In the genomic region with DNA sequence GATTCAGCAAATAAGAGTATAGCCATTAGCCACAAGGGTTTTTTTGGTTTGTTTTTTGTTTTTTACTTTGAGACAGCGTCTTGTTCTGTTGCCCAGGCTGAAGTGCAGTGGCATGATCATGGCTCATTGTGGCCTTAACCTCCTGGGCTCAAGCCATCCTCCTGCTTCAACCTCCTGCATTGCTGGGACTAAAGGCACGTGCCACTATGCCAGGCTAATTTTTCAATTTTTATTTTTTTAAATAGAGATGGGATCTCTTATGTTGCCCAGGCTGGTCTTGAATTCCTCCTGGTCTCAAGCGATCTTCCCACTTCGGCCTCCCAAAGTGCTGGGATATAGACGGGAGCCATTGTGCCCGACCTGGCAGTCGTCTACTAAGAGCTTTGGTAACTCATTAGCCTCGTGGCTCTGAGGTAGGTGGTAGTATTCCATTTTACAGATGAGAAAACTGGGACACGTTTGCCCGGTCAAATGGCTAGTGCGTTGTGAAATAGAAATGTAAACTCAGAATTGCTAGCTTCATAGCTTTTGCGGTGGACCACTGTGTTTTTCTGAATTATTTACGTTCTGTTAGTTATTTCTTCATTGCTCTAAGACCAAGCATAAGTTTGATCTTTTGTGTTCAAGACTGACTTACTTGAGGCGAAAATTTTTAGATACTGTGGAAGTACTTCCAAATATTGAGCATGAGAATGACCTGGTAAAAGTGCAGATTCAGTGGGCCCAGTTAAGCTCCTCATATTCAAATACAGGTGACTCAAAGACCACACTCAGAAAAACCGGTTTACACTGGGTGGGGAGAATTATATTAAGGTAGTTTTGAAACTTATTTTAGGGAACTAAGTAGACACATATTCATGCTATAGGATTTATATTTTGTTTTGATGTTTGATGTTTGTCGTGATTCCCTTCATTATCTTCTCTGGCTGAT, we compare ENCODE assay signal across 9 cellular contexts. TPM values are rescaled to one million over a fixed set of nuclear protein-coding genes. Genes with fewer than 3 reads are reported as not detected.
A peak's percentile ranks its signal among the peaks of the same experiment; 100 is the strongest.
DNase-seq lines count a peak whose midpoint lies in the region; ATAC-seq, FAIRE-seq and TF ChIP-seq lines count a peak whose summit lies in the region.
"Had no signal": no experiment of that assay in that cellular context is flagged by ENCODE, and none has a peak within 500 bp of the region (broad histone marks: within the 10 kb centered on the region; RNA-seq: fewer than 3 reads in every experiment).

No MANE protein-coding gene starts in this region.

- H2AFZ ChIP-seq in DND-41 (ENCODE audit: low read depth, low read length) = no peak overlapping the region
- no peak overlapping the region for H2AFZ ChIP-seq in OCI-LY1 (ENCODE audit: low read length)
- no peak overlapping the region for H2AFZ ChIP-seq in endothelial cell of umbilical vein (ENCODE audit: low read depth, low read length)
- no peak overlapping the region for H2AFZ ChIP-seq in osteoblast (ENCODE audit: low read length)

- H3K27ac ChIP-seq in DND-41 (ENCODE audit: low read length) = peak overlapping the region; percentile 80
- peak overlapping the region; percentile 87 for H3K27ac ChIP-seq in OCI-LY1 (ENCODE audit: low read depth, low read length, poor library complexity, severe bottlenecking)
- H3K27ac ChIP-seq in endothelial cell of umbilical vein (ENCODE audit: insufficient read depth, low read depth, low read length) = no peak overlapping the region
- peak overlapping the region; percentile 74 for H3K27ac ChIP-seq in osteoblast (ENCODE audit: low read depth, low read length)

- no peaks in the 10 kb centered on the region for H3F3A ChIP-seq in OCI-LY1 (ENCODE audit: insufficient read depth, low read length)

- H3K9me3 ChIP-seq in DND-41 (ENCODE audit: insufficient read depth, low read length, severe bottlenecking) = no peaks in the 10 kb centered on the region
- H3K9me3 ChIP-seq in OCI-LY1 (ENCODE audit: low read length) = no peaks in the 10 kb centered on the region
- no peaks in the 10 kb centered on the region for H3K9me3 ChIP-seq in endothelial cell of umbilical vein (replicated peaks; ENCODE audit: control insufficient read depth, insufficient read depth, low read length)
- H3K9me3 ChIP-seq in osteoblast (ENCODE audit: low read depth, low read length) = no peaks in the 10 kb centered on the region

- FAIRE-seq in endothelial cell of umbilical vein (lab: Jason Lieb, UNC) = peak; percentile 64

- BruUV-seq in endothelial cell of umbilical vein (replicated peaks; lab: Mats Ljungman, UMichigan) = no TSS peak

- H3K4me1 ChIP-seq in DND-41 (ENCODE audit: insufficient read depth, low read length) (peaks cover 60% of the 10 kb centered on the region), OCI-LY1 (ENCODE audit: insufficient read depth, low read length, severe bottlenecking) (peaks cover 63% of the 10 kb centered on the region), endothelial cell of umbilical vein (ENCODE audit: control insufficient read depth, extremely low read depth, insufficient read depth, low read length) (peaks cover 51% of the 10 kb centered on the region), osteoblast (ENCODE audit: insufficient read depth, low read length) (peaks cover 53% of the 10 kb centered on the region)

- H3K9me2 ChIP-seq in OCI-LY1 (ENCODE audit: low read depth, low read length) = no peaks in the 10 kb centered on the region

- dilution Hi-C loops in endothelial cell of umbilical vein (cut with MboI; ENCODE audit: extremely low pct_ligation_motif_present, low sequenced_read_pairs) = no loop called here

- H3K9ac ChIP-seq in DND-41 (ENCODE audit: low read depth, low read length) (peak overlapping the region; percentile 87), OCI-LY1 (ENCODE audit: low read length) (peak overlapping the region; percentile 100), endothelial cell of umbilical vein (replicated peaks; ENCODE audit: extremely low read depth, insufficient read depth, low read length) (peak overlapping the region; percentile 98)

- H3K79me2 ChIP-seq in DND-41 (ENCODE audit: insufficient read depth, low read length) (peaks cover 93% of the 10 kb centered on the region), OCI-LY1 (ENCODE audit: insufficient read depth, low read length) (peaks cover 78% of the 10 kb centered on the region), endothelial cell of umbilical vein (ENCODE audit: control insufficient read depth, insufficient read depth, low read length) (peaks cover 80% of the 10 kb centered on the region), osteoblast (ENCODE audit: insufficient read depth, low read length) (peaks cover 87% of the 10 kb centered on the region)

- intact Hi-C loops in endothelial cell of umbilical vein (cut with micrococcal nuclease) = loop anchor here (1.0 to 2.0 kb wide), 2 partner anchors 40 to 124 kb away; partner anchors contain the start of gene RNF24

- TF ChIP-seq POLR2A in endothelial cell of umbilical vein (IDR thresholded peaks at IDR 0.05; ENCODE audit: low read depth, low read length) = no peak

- TF ChIP-seq CTCF in DND-41 (IDR thresholded peaks at IDR 0.05; ENCODE audit: borderline replicate concordance, extremely low read depth, low read length, poor library complexity, severe bottlenecking) (no peak), OCI-LY1 (IDR thresholded peaks at IDR 0.05; ENCODE audit: low read length) (no peak), endothelial cell of umbilical vein (IDR thresholded peaks at IDR 0.05; ENCODE audit: extremely low read depth in 1 of 2, insufficient read depth in 1 of 2, low read depth in 1 of 2, low read length in 2 of 2) (no peak), osteoblast (IDR thresholded peaks at IDR 0.05; ENCODE audit: extremely low read depth, low read depth, low read length) (no peak)

- peaks cover 64% of the 10 kb centered on the region for H4K20me1 ChIP-seq in DND-41 (ENCODE audit: insufficient read depth, low read length)
- H4K20me1 ChIP-seq in OCI-LY1 (ENCODE audit: insufficient read depth, low read length) = no peaks in the 10 kb centered on the region
- H4K20me1 ChIP-seq in endothelial cell of umbilical vein (replicated peaks; ENCODE audit: control insufficient read depth, extremely low read depth, insufficient read depth, low read length) = peaks cover 24% of the 10 kb centered on the region
- peaks cover 59% of the 10 kb centered on the region for H4K20me1 ChIP-seq in osteoblast (ENCODE audit: insufficient read depth, low read length)

- H3K27me3 ChIP-seq in DND-41 (ENCODE audit: insufficient read depth, low read length, poor library complexity) (no peaks in the 10 kb centered on the region), OCI-LY1 (ENCODE audit: insufficient read depth, low read length) (no peaks in the 10 kb centered on the region), endothelial cell of umbilical vein (ENCODE audit: control insufficient read depth in 2 of 2, insufficient read depth in 2 of 2, low read length in 2 of 2) (no peaks in the 10 kb centered on the region), osteoblast (ENCODE audit: insufficient read depth, low read length) (no peaks in the 10 kb centered on the region)

- POLR2A ChIA-PET in endothelial cell of umbilical vein (lab: Charles Lee) = no interaction called here

- H3K4me3 ChIP-seq in DND-41 (ENCODE audit: low read depth in 1 of 2, low read length in 2 of 2) (peak overlapping the region; percentile 83 to 92; a peak in 3 of 4 replicates), OCI-LY1 (ENCODE audit: low read depth, low read length, poor library complexity, severe bottlenecking) (peak overlapping the region; percentile 99), endothelial cell of umbilical vein (replicated peaks in 1 of 3; ENCODE audit: insufficient read depth in 1 of 3, low read depth in 1 of 3, low read length in 3 of 3) (peak overlapping the region; percentile 87 to 100 (median 99)), osteoblast (ENCODE audit: insufficient read depth, low read length) (peak overlapping the region; percentile 80)

- ATAC-seq in DND-41 (ENCODE audit: insufficient read depth, low read depth) = no peak

- no peaks in the 10 kb centered on the region for H3K9me1 ChIP-seq in endothelial cell of umbilical vein (replicated peaks; ENCODE audit: control insufficient read depth, extremely low read depth, insufficient read depth, low read length)

- H3K36me3 ChIP-seq in DND-41 (ENCODE audit: insufficient read depth, low read length) (peaks cover 53% of the 10 kb centered on the region), OCI-LY1 (ENCODE audit: insufficient read depth, low read length) (peaks cover 64% of the 10 kb centered on the region), endothelial cell of umbilical vein (ENCODE audit: control insufficient read depth in 2 of 2, extremely low read depth in 1 of 2, insufficient read depth in 2 of 2, low read length in 2 of 2) (peaks cover 0 to 2% of the 10 kb centered on the region in 2 experiments), osteoblast (ENCODE audit: insufficient read depth, low read length) (peaks cover 7% of the 10 kb centered on the region)

- DNase-seq in DND-41 (no peak), endothelial cell of umbilical vein (ENCODE audit: low read depth, low spot score) (no peak), osteoblast (ENCODE audit: insufficient read length, low spot score, missing footprints) (peak; percentile 8), NCI-H187 treated with DMSO at 0.1 percent for 48 hours (lab: John Stamatoyannopoulos, UW) (no peak), DMS53 treated with DMSO at 0.1 percent for 48 hours (lab: John Stamatoyannopoulos, UW; ENCODE audit: unreplicated experiment) (no peak)
- no peak for DNase-seq in activated CD4-positive, CD25-positive, alpha-beta regulatory T cell treated with anti-CD3 and anti-CD28 coated beads, Interleukin-2, amount 50 U/mL, for 72 hours
- DNase-seq in activated CD4-positive, CD25-positive, alpha-beta regulatory T cell (lab: John Stamatoyannopoulos, UW) = no peak
- DNase-seq: activated CD4-positive, alpha-beta T cell treated with anti-CD3 and anti-CD28 coated beads for 4 hours had no signal

- CTCF ChIA-PET in endothelial cell of umbilical vein (lab: Charles Lee) = interaction anchor here (1.0 to 2.5 kb wide), 6 partner anchors 16 to 194 kb away, joined by 3 to 20 read pairs (median 4); no protein-coding TSS in a partner anchor

- H3K4me2 ChIP-seq in DND-41 (ENCODE audit: insufficient read depth, low read length) (peak overlapping the region; percentile 74), OCI-LY1 (ENCODE audit: low read length) (peak overlapping the region; percentile 99), endothelial cell of umbilical vein (ENCODE audit: insufficient read depth, low read length) (peak overlapping the region; percentile 99), osteoblast (ENCODE audit: insufficient read depth, low read length) (peak overlapping the region; percentile 93)

RNA-seq across cellular contexts. Expression of gene PANK2, which starts 2.1 kb away (rescaled TPM):
- total RNA-seq in endothelial cell of umbilical vein = 54.3 and 55.3 TPM in 2 replicates
- 18.4 and 18.9 TPM in 2 replicates for polyA plus RNA-seq in endothelial cell of umbilical vein
- 24.2 and 26.3 TPM in 2 replicates for polyA plus RNA-seq in endothelial cell of umbilical vein (2011; cell fraction: cytosol; rRNA removed)
- 70.6 and 73.3 TPM in 2 replicates for polyA plus RNA-seq in endothelial cell of umbilical vein (2011; cell fraction: nucleus; rRNA removed)
- 35.0 and 44.3 TPM in 2 replicates for polyA plus RNA-seq in endothelial cell of umbilical vein (2012)
- polyA minus RNA-seq in endothelial cell of umbilical vein = 36.8 and 38.7 TPM in 2 replicates
- polyA minus RNA-seq in endothelial cell of umbilical vein (2011; cell fraction: cytosol; rRNA and poly(A)+ RNA removed) = 13.3 TPM
- polyA minus RNA-seq in endothelial cell of umbilical vein (2011; cell fraction: nucleus; rRNA and poly(A)+ RNA removed) = 39.5 and 48.6 TPM in 2 replicates
- total RNA-seq in osteoblast = 57.2 and 60.4 TPM in 2 replicates

RNA-seq across cellular contexts. Expression of gene MAVS, which starts 44.6 kb away (rescaled TPM):
- 35.1 and 40.7 TPM in 2 replicates for total RNA-seq in endothelial cell of umbilical vein
- polyA plus RNA-seq in endothelial cell of umbilical vein = 17.9 and 18.8 TPM in 2 replicates
- 14.6 and 16.0 TPM in 2 replicates for polyA plus RNA-seq in endothelial cell of umbilical vein (2011; cell fraction: cytosol; rRNA removed)
- 36.9 and 37.8 TPM in 2 replicates for polyA plus RNA-seq in endothelial cell of umbilical vein (2011; cell fraction: nucleus; rRNA removed)
- 20.3 and 21.7 TPM in 2 replicates for polyA plus RNA-seq in endothelial cell of umbilical vein (2012)
- polyA minus RNA-seq in endothelial cell of umbilical vein = 39.7 and 42.7 TPM in 2 replicates
- 10.1 TPM for polyA minus RNA-seq in endothelial cell of umbilical vein (2011; cell fraction: cytosol; rRNA and poly(A)+ RNA removed)
- polyA minus RNA-seq in endothelial cell of umbilical vein (2011; cell fraction: nucleus; rRNA and poly(A)+ RNA removed) = 16.5 and 19.3 TPM in 2 replicates
- total RNA-seq in osteoblast = 32.1 and 32.2 TPM in 2 replicates
